Comparison of ENCODE assay signal across 13 cellular contexts in genomic region chr2:197851451-197851850, GRCh38. TPM values are rescaled to one million over a fixed set of nuclear protein-coding genes. Genes with fewer than 3 reads are reported as not detected.
DNase-seq lines count a peak whose midpoint lies in the region; ATAC-seq, FAIRE-seq and TF ChIP-seq lines count a peak whose summit lies in the region.
"Had no signal": no experiment of that assay in that cellular context is flagged by ENCODE, and none has a peak within 500 bp of the region (broad histone marks: within the 10 kb centered on the region; RNA-seq: fewer than 3 reads in every experiment).

No MANE protein-coding gene starts in this region.

- no peaks in the 10 kb centered on the region for H3K27me3 Mint-ChIP-seq in activated naive CD8-positive, alpha-beta T cell
- H3K27me3 Mint-ChIP-seq in activated naive CD8-positive, alpha-beta T cell treated with anti-CD3 and anti-CD28 coated beads for 36 hours = no peaks in the 10 kb centered on the region

- ATAC-seq in stimulated activated effector memory CD8-positive, alpha-beta T cell treated with anti-CD3 and anti-CD28 coated beads, Interleukin-12 subunit alpha, Interleukin-12 subunit beta, amount 100 ng/mL, for 72 hours = peak; percentile 36
- no peak for ATAC-seq in GM19035 (IDR thresholded peaks at IDR 0.05; ENCODE audit: unreplicated experiment)
- no peak for ATAC-seq in GM21423 (IDR thresholded peaks at IDR 0.05; ENCODE audit: unreplicated experiment)

- no peak for DNase-seq in activated naive CD8-positive, alpha-beta T cell treated with anti-CD3 and anti-CD28 coated beads for 36 hours
- DNase-seq in HT1080 (ENCODE audit: low read depth) (peak; percentile 19), astrocyte of the spinal cord (ENCODE audit: low read depth, low spot score) (no peak), GM12892 (ENCODE audit: insufficient read length) (no peak)
- no peak for DNase-seq in stimulated activated effector memory CD8-positive, alpha-beta T cell treated with anti-CD3 and anti-CD28 coated beads, Interleukin-12 subunit alpha, Interleukin-12 subunit beta, amount 100 ng/mL, for 72 hours (ENCODE audit: low spot score in 2 of 2)
- DNase-seq: activated T-cell treated with anti-CD3 and anti-CD28 coated beads, Interleukin-2, amount 50 U/mL, for 72 hours; NCI-H446 treated with DMSO at 0.1 percent for 48 hours; stimulated activated naive CD4-positive, alpha-beta T cell treated with Interleukin-2 at 50 U/mL for 16 hours; T1000 had no signal

- no peak overlapping the region for H3K4me3 Mint-ChIP-seq in activated naive CD8-positive, alpha-beta T cell
- no peak overlapping the region for H3K4me3 Mint-ChIP-seq in activated naive CD8-positive, alpha-beta T cell treated with anti-CD3 and anti-CD28 coated beads for 36 hours
- H3K4me3 Mint-ChIP-seq in stimulated activated effector memory CD8-positive, alpha-beta T cell treated with anti-CD3 and anti-CD28 coated beads, Interleukin-12 subunit alpha, Interleukin-12 subunit beta, amount 100 ng/mL, for 72 hours = no peak overlapping the region
- H3K4me3 Mint-ChIP-seq: activated T-cell treated with anti-CD3 and anti-CD28 coated beads, Interleukin-2, amount 50 U/mL, for 72 hours had no signal

- TF ChIP-seq CTCF in astrocyte of the spinal cord (IDR thresholded peaks at IDR 0.05; ENCODE audit: low read depth, low read length) = peak; percentile 13

- H3K4me1 Mint-ChIP-seq in activated naive CD8-positive, alpha-beta T cell (ENCODE audit: low read depth) = peaks cover 61% of the 10 kb centered on the region
- H3K4me1 Mint-ChIP-seq in activated naive CD8-positive, alpha-beta T cell treated with anti-CD3 and anti-CD28 coated beads for 36 hours = peaks cover 30% of the 10 kb centered on the region
- peaks cover 4% of the 10 kb centered on the region for H3K4me1 Mint-ChIP-seq in stimulated activated effector memory CD8-positive, alpha-beta T cell treated with anti-CD3 and anti-CD28 coated beads, Interleukin-12 subunit alpha, Interleukin-12 subunit beta, amount 100 ng/mL, for 72 hours

- no peak overlapping the region for H3K4me3 ChIP-seq in astrocyte of the spinal cord (ENCODE audit: low read depth, low read length)
- H3K4me3 ChIP-seq: BLaER1 had no signal

- TF ChIP-seq POLR2A in GM12892 (IDR thresholded peaks at IDR 0.05; ENCODE audit: low read depth, low read length) = no peak

- in situ Hi-C loops in astrocyte of the spinal cord (cut with HindIII; ENCODE audit: low sequenced_read_pairs) = no loop called here

- H3K27ac Mint-ChIP-seq in activated naive CD8-positive, alpha-beta T cell = peak overlapping the region; percentile 31
- H3K27ac Mint-ChIP-seq in activated naive CD8-positive, alpha-beta T cell treated with anti-CD3 and anti-CD28 coated beads for 36 hours = no peak overlapping the region
- no peak overlapping the region for H3K27ac Mint-ChIP-seq in stimulated activated effector memory CD8-positive, alpha-beta T cell treated with anti-CD3 and anti-CD28 coated beads, Interleukin-12 subunit alpha, Interleukin-12 subunit beta, amount 100 ng/mL, for 72 hours
- H3K27ac Mint-ChIP-seq: activated T-cell treated with anti-CD3 and anti-CD28 coated beads, Interleukin-2, amount 50 U/mL, for 72 hours had no signal

- peaks cover 2% of the 10 kb centered on the region for H3K36me3 Mint-ChIP-seq in activated naive CD8-positive, alpha-beta T cell
- H3K36me3 Mint-ChIP-seq in activated naive CD8-positive, alpha-beta T cell treated with anti-CD3 and anti-CD28 coated beads for 36 hours = no peaks in the 10 kb centered on the region
- H3K36me3 Mint-ChIP-seq in stimulated activated effector memory CD8-positive, alpha-beta T cell treated with anti-CD3 and anti-CD28 coated beads, Interleukin-12 subunit alpha, Interleukin-12 subunit beta, amount 100 ng/mL, for 72 hours = no peaks in the 10 kb centered on the region

- no peaks in the 10 kb centered on the region for H3K9me3 Mint-ChIP-seq in activated naive CD8-positive, alpha-beta T cell (ENCODE audit: low read depth)
- H3K9me3 Mint-ChIP-seq in activated naive CD8-positive, alpha-beta T cell treated with anti-CD3 and anti-CD28 coated beads for 36 hours = no peaks in the 10 kb centered on the region
- H3K9me3 Mint-ChIP-seq in stimulated activated effector memory CD8-positive, alpha-beta T cell treated with anti-CD3 and anti-CD28 coated beads, Interleukin-12 subunit alpha, Interleukin-12 subunit beta, amount 100 ng/mL, for 72 hours = no peaks in the 10 kb centered on the region
- H3K9me3 Mint-ChIP-seq: activated T-cell treated with anti-CD3 and anti-CD28 coated beads, Interleukin-2, amount 50 U/mL, for 72 hours had no signal

- FAIRE-seq in GM12892 (lab: Jason Lieb, UNC) = no peak

RNA-seq across cellular contexts. Expression of gene PLCL1, which starts 47.1 kb away (rescaled TPM):
- total RNA-seq in activated naive CD8-positive, alpha-beta T cell treated with anti-CD3 and anti-CD28 coated beads for 36 hours = under 1 TPM; 0.22 to 0.23 TPM
- total RNA-seq in HT1080 (2014; rRNA removed; shearing (Covaris generic)) = 0.07 and 0.16 TPM in 2 replicates
- polyA plus RNA-seq in HT1080 (2015; cell fraction: cytosol; rRNA removed) = 0.19 and 0.21 TPM in 2 replicates
- 0.19 TPM in 2 replicates for polyA plus RNA-seq in HT1080 (2015; cell fraction: nucleus; rRNA removed)
- polyA plus RNA-seq in GM12892 (2012; ENCODE audit: missing spikeins) = 0.17 TPM
